ENCODE assay signal across 8 cellular contexts in genomic region chr1:227947678-227948492, GRCh38. TPM values are rescaled to one million over a fixed set of nuclear protein-coding genes. Genes with fewer than 3 reads are reported as not detected.
DNase-seq lines count a peak whose midpoint lies in the region; ATAC-seq and TF ChIP-seq lines count a peak whose summit lies in the region.

Gene WNT9A (minus strand): TSS chr1:227947932. CDS start chr1:227947887, 45 bp downstream.

- ATAC-seq in activated T-helper 17 cell treated with anti-CD3 and anti-CD28 coated beads, Interleukin-2, amount 50 U/mL, for 72 hours (replicated peaks): peak; percentile 52
- ATAC-seq in GM18505 (IDR thresholded peaks at IDR 0.05; ENCODE audit: unreplicated experiment): no peak

- TF ChIP-seq POLR2A in GM18505 (IDR thresholded peaks at IDR 0.05; ENCODE audit: borderline replicate concordance, extremely low read depth, insufficient read depth, insufficient read length): no peak

- no peaks in the 10 kb centered on the region for H3K36me3 Mint-ChIP-seq in activated T-helper 17 cell treated with anti-CD3 and anti-CD28 coated beads, Interleukin-2, amount 50 U/mL, for 72 hours (ENCODE audit: low read depth)
- no peaks in the 10 kb centered on the region for H3K36me3 Mint-ChIP-seq in osteocyte (ENCODE audit: unreplicated experiment)

- no peaks in the 10 kb centered on the region for H3K4me1 Mint-ChIP-seq in activated T-helper 17 cell treated with anti-CD3 and anti-CD28 coated beads, Interleukin-2, amount 50 U/mL, for 72 hours
- peaks cover 30% of the 10 kb centered on the region for H3K4me1 Mint-ChIP-seq in osteocyte (ENCODE audit: unreplicated experiment)

- peak; percentile 48 for DNase-seq in ELR (ENCODE audit: low read depth)
- peak; percentile 36 for DNase-seq in NCI-H1092 (lab: John Stamatoyannopoulos, UW)
- DNase-seq in germinal center (ENCODE audit: low spot score): peak; percentile 52
- peak; percentile 84 for DNase-seq in osteocyte (ENCODE audit: extremely low spot score, unreplicated experiment)
- no peak for DNase-seq in SKM-1 (lab: John Stamatoyannopoulos, UW; ENCODE audit: unreplicated experiment)

- peak within 1 kb of the TSS; percentile 77 for H3K27ac ChIP-seq in 22Rv1

- no peaks in the 10 kb centered on the region for H3K9me3 Mint-ChIP-seq in activated T-helper 17 cell treated with anti-CD3 and anti-CD28 coated beads, Interleukin-2, amount 50 U/mL, for 72 hours
- H3K9me3 Mint-ChIP-seq in osteocyte (ENCODE audit: unreplicated experiment): no peaks in the 10 kb centered on the region

- no peak within 1 kb of the TSS for H3K27ac Mint-ChIP-seq in activated T-helper 17 cell treated with anti-CD3 and anti-CD28 coated beads, Interleukin-2, amount 50 U/mL, for 72 hours
- H3K27ac Mint-ChIP-seq in osteocyte (ENCODE audit: unreplicated experiment): peak within 1 kb of the TSS; percentile 64

- TF ChIP-seq CTCF in 22Rv1 (IDR thresholded peaks at IDR 0.05): peak; percentile 13; the same call in 1 of the 2 replicates
- no peak for TF ChIP-seq CTCF in osteocyte (IDR thresholded peaks at IDR 0.05)

- peak within 1 kb of the TSS; percentile 66 for H3K4me3 Mint-ChIP-seq in activated T-helper 17 cell treated with anti-CD3 and anti-CD28 coated beads, Interleukin-2, amount 50 U/mL, for 72 hours
- H3K4me3 Mint-ChIP-seq in osteocyte (ENCODE audit: unreplicated experiment): peak within 1 kb of the TSS; percentile 81

- H3K27me3 Mint-ChIP-seq in activated T-helper 17 cell treated with anti-CD3 and anti-CD28 coated beads, Interleukin-2, amount 50 U/mL, for 72 hours: peaks cover 3% of the 10 kb centered on the region
- H3K27me3 Mint-ChIP-seq in osteocyte (ENCODE audit: unreplicated experiment): no peaks in the 10 kb centered on the region

RNA-seq across cellular contexts. Expression of gene WNT9A, which starts in this region (rescaled TPM):
- total RNA-seq in activated T-helper 17 cell treated with anti-CD3 and anti-CD28 coated beads, Interleukin-2, amount 50 U/mL, for 72 hours: under 1 TPM; 0.09 to 0.24 TPM
- total RNA-seq in osteocyte: 4.8 and 4.9 TPM in 2 replicates

Comparison
In these comparisons a context has a peak if more than half of its experiments do, and no peak if none do; other contexts are left out.
1. Peak in ATAC-seq in activated T-helper 17 cell treated with anti-CD3 and anti-CD28 coated beads, Interleukin-2, amount 50 U/mL, for 72 hours; RNA of the gene not detected or under 1 TPM.